Comparison of ENCODE assay signal across 17 cellular contexts in genomic region chr17:78485416-78486168, GRCh38.
DNase-seq lines count a peak whose midpoint lies in the region; ATAC-seq, FAIRE-seq and TF ChIP-seq lines count a peak whose summit lies in the region.
"Had no signal": no experiment of that assay in that cellular context is flagged by ENCODE, and none has a peak within 500 bp of the region (broad histone marks: within the 10 kb centered on the region; RNA-seq: fewer than 3 reads in every experiment).

No MANE protein-coding gene starts in this region.

- no peak for ATAC-seq in activated CD4-positive, alpha-beta T cell treated with anti-CD3 and anti-CD28 coated beads for 36 hours
- ATAC-seq in GM12878 = peak; percentile 5; the same call in 2 of the 3 replicates
- ATAC-seq in HG03432 (IDR thresholded peaks at IDR 0.05; ENCODE audit: unreplicated experiment) = no peak

- intact Hi-C loops in activated CD4-positive, alpha-beta T cell treated with anti-CD3 and anti-CD28 coated beads for 36 hours (cut with DNase I, micrococcal nuclease) = no loop called here
- intact Hi-C loops in GM12878 (cut with micrococcal nuclease; ENCODE audit: unreplicated experiment) = loop anchor here (5.0 kb wide), 1 partner anchor 38 kb away; no protein-coding TSS in a partner anchor
- intact Hi-C loops in lower leg skin (cut with DNase I; ENCODE audit: low total_unique reads) = no loop called here

- no peaks in the 10 kb centered on the region for H3K9me3 Mint-ChIP-seq in activated CD4-positive, alpha-beta T cell treated with anti-CD3 and anti-CD28 coated beads for 36 hours (ENCODE audit: low read depth)
- no peaks in the 10 kb centered on the region for H3K9me3 Mint-ChIP-seq in neural progenitor cell
- H3K9me3 Mint-ChIP-seq: stimulated activated memory B cell treated with anti-CD40 and anti-IgM and Interleukin-4, amounts not matched to agents 10 μg/mL and 1 μg/mL and 100 μg/mL, for 72 hours had no signal

- no peak overlapping the region for H3K9ac ChIP-seq in HUES6 (ENCODE audit: low read length)
- peak overlapping the region; percentile 83; the same call in 1 of the 2 replicates for H3K9ac ChIP-seq in GM12878 (ENCODE audit: control insufficient read depth, insufficient read depth, low read length)
- no peak overlapping the region for H3K9ac ChIP-seq in neural progenitor cell

- H3K9me3 ChIP-seq in HUES6 (ENCODE audit: control insufficient read depth, insufficient read depth, low read depth, low read length) (no peaks in the 10 kb centered on the region), GM12878 (replicated peaks; ENCODE audit: control insufficient read depth, insufficient read depth, low read length) (no peaks in the 10 kb centered on the region), neural progenitor cell (ENCODE audit: low read depth) (no peaks in the 10 kb centered on the region)
- H3K9me3 ChIP-seq: ascending aorta, right lobe of liver had no signal

- no peak for TF ChIP-seq CTCF in GM12878 (IDR thresholded peaks at IDR 0.05 in 2 of 3, conservative IDR thresholded peaks at IDR 0.05 in 1 of 3; ENCODE audit: control insufficient read depth in 2 of 3, extremely low read depth in 1 of 3, insufficient read depth in 1 of 3, low read depth in 3 of 3, low read length in 3 of 3)
- no peak for TF ChIP-seq CTCF in neural progenitor cell (IDR thresholded peaks at IDR 0.05)
- no peak for TF ChIP-seq CTCF in lower leg skin (IDR thresholded peaks at IDR 0.05)

- H3K4me2 ChIP-seq in GM12878 (ENCODE audit: control insufficient read depth, insufficient read depth) (peak overlapping the region; percentile 90), neural progenitor cell (peak overlapping the region; percentile 87)

- no peaks in the 10 kb centered on the region for H3K36me3 Mint-ChIP-seq in activated CD4-positive, alpha-beta T cell treated with anti-CD3 and anti-CD28 coated beads for 36 hours (ENCODE audit: low read depth)
- no peaks in the 10 kb centered on the region for H3K36me3 Mint-ChIP-seq in neural progenitor cell
- H3K36me3 Mint-ChIP-seq: stimulated activated memory B cell treated with anti-CD40 and anti-IgM and Interleukin-4, amounts not matched to agents 10 μg/mL and 1 μg/mL and 100 μg/mL, for 72 hours had no signal

- TF ChIP-seq POLR2A in GM12878 (IDR thresholded peaks at IDR 0.05; ENCODE audit: low read depth, low read length) (no peak), lower leg skin (IDR thresholded peaks at IDR 0.05) (no peak)

- no peak overlapping the region for H3K27ac Mint-ChIP-seq in activated CD4-positive, alpha-beta T cell treated with anti-CD3 and anti-CD28 coated beads for 36 hours
- H3K27ac Mint-ChIP-seq in neural progenitor cell = no peak overlapping the region
- H3K27ac Mint-ChIP-seq: stimulated activated memory B cell treated with anti-CD40 and anti-IgM and Interleukin-4, amounts not matched to agents 10 μg/mL and 1 μg/mL and 100 μg/mL, for 72 hours had no signal

- H3K4me1 Mint-ChIP-seq in activated CD4-positive, alpha-beta T cell treated with anti-CD3 and anti-CD28 coated beads for 36 hours = peaks cover 7% of the 10 kb centered on the region
- H3K4me1 Mint-ChIP-seq in neural progenitor cell = no peaks in the 10 kb centered on the region

- SMC1A ChIA-PET in GM12878 (lab: Charles Lee; ENCODE audit: uncharacterized antibody, unreplicated experiment) = no interaction called here

- POLR2A ChIA-PET in activated CD4-positive, alpha-beta T cell treated with anti-CD3 and anti-CD28 coated beads for 36 hours (lab: Charles Lee) = interaction anchor here (1.0 kb wide), 1 partner anchor 38 kb away, joined by 5 read pairs; no protein-coding TSS in a partner anchor
- POLR2A ChIA-PET in GM12878 (lab: Charles Lee) = no interaction called here

- H3K4me3 Mint-ChIP-seq in activated CD4-positive, alpha-beta T cell treated with anti-CD3 and anti-CD28 coated beads for 36 hours = peak overlapping the region; percentile 67
- H3K4me3 Mint-ChIP-seq in neural progenitor cell = no peak overlapping the region

- H3K36me3 ChIP-seq in HUES6 (ENCODE audit: control insufficient read depth, insufficient read depth, low read length) (no peaks in the 10 kb centered on the region), GM12878 (ENCODE audit: control insufficient read depth in 2 of 2, insufficient read depth in 2 of 2, low read length in 1 of 2) (no peaks in the 10 kb centered on the region), neural progenitor cell (no peaks in the 10 kb centered on the region)
- H3K36me3 ChIP-seq: ascending aorta, right lobe of liver had no signal

- H3K27me3 ChIP-seq in HUES6 (ENCODE audit: control insufficient read depth, insufficient read depth, low read length) (peaks cover 10% of the 10 kb centered on the region), GM12878 (replicated peaks in 1 of 2; ENCODE audit: control insufficient read depth in 2 of 2, insufficient read depth in 2 of 2, low read length in 1 of 2) (no peaks in the 10 kb centered on the region), neural progenitor cell (peaks cover 16% of the 10 kb centered on the region)
- H3K27me3 ChIP-seq: hepatocyte had no signal

- H4K20me1 ChIP-seq in GM12878 (ENCODE audit: control insufficient read depth, insufficient read depth) (no peaks in the 10 kb centered on the region), neural progenitor cell (ENCODE audit: low read depth) (no peaks in the 10 kb centered on the region)

- TF ChIP-seq EP300 in GM12878 (IDR thresholded peaks at IDR 0.05; ENCODE audit: borderline replicate concordance in 1 of 2, control insufficient read depth in 1 of 2, low read depth in 2 of 2, low read length in 2 of 2) = no peak

- H3K27me3 Mint-ChIP-seq in activated CD4-positive, alpha-beta T cell treated with anti-CD3 and anti-CD28 coated beads for 36 hours = peaks cover 3% of the 10 kb centered on the region
- peaks cover 16% of the 10 kb centered on the region for H3K27me3 Mint-ChIP-seq in neural progenitor cell (ENCODE audit: insufficient read depth, low read depth)

- CTCF ChIA-PET in activated CD4-positive, alpha-beta T cell treated with anti-CD3 and anti-CD28 coated beads for 36 hours (lab: Charles Lee) = interaction anchor here (0.7 kb wide), 1 partner anchor 318 kb away, joined by 3 read pairs; no protein-coding TSS in a partner anchor
- CTCF ChIA-PET in GM12878 (lab: Yijun Ruan, JAX) = interaction anchor here (0.6 to 0.9 kb wide), 2 partner anchors 40 to 486 kb away, joined by 4 read pairs; no protein-coding TSS in a partner anchor

- peaks cover 41% of the 10 kb centered on the region for H3K79me2 ChIP-seq in GM12878 (ENCODE audit: control insufficient read depth, insufficient read depth, low read length)
- H3K79me2 ChIP-seq in neural progenitor cell (ENCODE audit: low read depth) = no peaks in the 10 kb centered on the region
- H3K79me2 ChIP-seq: hepatocyte had no signal

- BruUV-seq in GM12878 (replicated peaks; lab: Mats Ljungman, UMichigan) = no TSS peak

- H3K27ac ChIP-seq in HUES6 (ENCODE audit: low read depth, low read length) = no peak overlapping the region
- H3K27ac ChIP-seq in GM12878 (ENCODE audit: control insufficient read depth, insufficient read depth) = peak overlapping the region; percentile 89
- no peak overlapping the region for H3K27ac ChIP-seq in neural progenitor cell
- H3K27ac ChIP-seq: ascending aorta, hepatocyte, right lobe of liver had no signal

- peak overlapping the region; percentile 89 for H3K4me3 ChIP-seq in HUES6 (ENCODE audit: low read depth, low read length)
- peak overlapping the region; percentile 79 for H3K4me3 ChIP-seq in GM12878
- H3K4me3 ChIP-seq in neural progenitor cell = peak overlapping the region; percentile 58
- no peak overlapping the region for H3K4me3 ChIP-seq in lower leg skin (ENCODE audit: low read depth, poor library complexity, severe bottlenecking)
- H3K4me3 ChIP-seq: hepatocyte, right lobe of liver had no signal

- WGBS in GM12878 (ENCODE audit: insufficient coverage, insufficient replicate concordance, low lambda C conversion rate, missing lambda C conversion rate) = 65% methylated on average over 26 of the region's 28 CpGs
- WGBS in lower leg skin, 2 donors = 81 to 92% methylated on average over 27 to 28 of the region's 28 CpGs

- RAD21 ChIA-PET in GM12878 (lab: Charles Lee; ENCODE audit: unreplicated experiment) = no interaction called here

- FAIRE-seq in GM12878 (lab: Jason Lieb, UNC) = no peak
- FAIRE-seq: G401.6 had no signal

- TF ChIP-seq RAD21 in GM12878 (IDR thresholded peaks at IDR 0.05; ENCODE audit: insufficient read depth, low read depth, low read length) = no peak

- in situ Hi-C loops in GM12878 (cut with MboI) = no loop called here

- no peaks in the 10 kb centered on the region for H3F3A ChIP-seq in neural progenitor cell (ENCODE audit: low read depth)

- no peak for DNase-seq in activated CD4-positive, alpha-beta T cell treated with anti-CD3 and anti-CD28 coated beads for 36 hours
- no peak for DNase-seq in activated CD4-positive, alpha-beta T cell treated with anti-CD3 and anti-CD28 coated beads, Interleukin-2, amount 50 U/mL, for 4 hours
- DNase-seq in GM12878 (ENCODE audit: low read depth, low spot score) (no peak), neural progenitor cell (ENCODE audit: low spot score) (no peak), lower leg skin (ENCODE audit: low spot score in 2 of 2) (no peak), HCEC 1CT (no peak)
- DNase-seq: 8988T, cortex of kidney, left ventricle myocardium superior, right lobe of liver, SIG-M5 had no signal

- no peak overlapping the region; the same call in 1 of the 2 replicates for H2AFZ ChIP-seq in GM12878 (ENCODE audit: control insufficient read depth, low read depth, low read length)
- H2AFZ ChIP-seq in neural progenitor cell (replicated peaks) = peak overlapping the region; percentile 96

- peaks cover 11% of the 10 kb centered on the region for H3K4me1 ChIP-seq in HUES6 (ENCODE audit: control insufficient read depth, insufficient read depth, low read length)
- peaks cover 7% of the 10 kb centered on the region for H3K4me1 ChIP-seq in GM12878 (ENCODE audit: control insufficient read depth, insufficient read depth, low read length)
- H3K4me1 ChIP-seq in neural progenitor cell = no peaks in the 10 kb centered on the region
- H3K4me1 ChIP-seq: ascending aorta, right lobe of liver had no signal
